In the genomic region with DNA sequence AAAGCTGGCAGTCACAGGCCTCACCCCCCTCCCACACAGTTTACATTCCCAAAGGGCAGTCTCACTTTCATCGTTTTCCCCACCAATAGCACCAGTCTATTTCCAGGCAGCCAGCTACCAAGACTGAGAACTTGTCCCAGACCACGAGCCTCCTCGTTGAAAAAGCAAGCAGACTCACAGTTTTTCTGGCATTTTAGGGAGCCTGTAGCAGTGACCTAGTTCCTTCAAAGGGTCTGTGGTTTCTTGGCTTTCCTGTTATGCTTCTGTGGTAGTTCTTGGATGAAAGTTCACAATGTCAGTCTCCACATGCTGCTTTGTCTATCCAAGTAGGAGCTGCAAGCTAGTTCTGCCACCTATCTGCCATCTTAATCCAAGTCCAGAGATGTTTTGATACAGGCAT, we compare ENCODE assay signal across 25 cellular contexts.
DNase-seq lines count a peak whose midpoint lies in the region; ATAC-seq lines count a peak whose summit lies in the region.
"Had no signal": no experiment of that assay in that cellular context is flagged by ENCODE, and none has a peak within 500 bp of the region (broad histone marks: within the 10 kb centered on the region; RNA-seq: fewer than 3 reads in every experiment).

No MANE protein-coding gene starts in this region.

- H3K4me1 Mint-ChIP-seq in CD4-positive, CD25-positive, alpha-beta regulatory T cell: peaks cover 0 to 29% (median 3%) of the 10 kb centered on the region in 4 donors
- no peaks in the 10 kb centered on the region for H3K4me1 Mint-ChIP-seq in activated T-helper 17 cell treated with anti-CD3 and anti-CD28 coated beads, Interleukin-2, amount 50 U/mL, for 72 hours
- H3K4me1 Mint-ChIP-seq: stimulated activated effector memory CD8-positive, alpha-beta T cell treated with anti-CD3 and anti-CD28 coated beads, Interleukin-12 subunit alpha, Interleukin-12 subunit beta, amount 100 ng/mL, for 72 hours; WTC11 had no signal

- H3K27me3 Mint-ChIP-seq in CD4-positive, CD25-positive, alpha-beta regulatory T cell: no peaks in the 10 kb centered on the region
- H3K27me3 Mint-ChIP-seq in activated T-helper 17 cell treated with anti-CD3 and anti-CD28 coated beads, Interleukin-2, amount 50 U/mL, for 72 hours: no peaks in the 10 kb centered on the region

- DNase-seq in AG20443 (ENCODE audit: low spot score) (peak; percentile 7), NCI-H1436 (lab: John Stamatoyannopoulos, UW) (no peak), NCI-H2081 (lab: John Stamatoyannopoulos, UW) (no peak)
- DNase-seq in CD4-positive, CD25-positive, alpha-beta regulatory T cell: peak in 2 of 3 donors; percentile 2 to 23
- no peak for DNase-seq in stimulated activated CD4-positive, alpha-beta T cell treated with anti-CD3 and anti-CD28 coated beads, Interleukin-1b, Interleukin-23, amount 100 ng/mL, for 48 hours
- DNase-seq: amniotic stem cell; Calu3; EL; GOT3; MG63; NCI-H1417 treated with DMSO at 0.1 percent for 48 hours; NCI-H510A; SJCRH30; stimulated activated CD4-positive, alpha-beta T cell treated with anti-CD3 and anti-CD28 coated beads, Interleukin-2, amount 100 ng/mL, for 24 hours had no signal

- H3K36me3 Mint-ChIP-seq in CD4-positive, CD25-positive, alpha-beta regulatory T cell: peaks cover 33% of the 10 kb centered on the region
- no peaks in the 10 kb centered on the region for H3K36me3 Mint-ChIP-seq in activated T-helper 17 cell treated with anti-CD3 and anti-CD28 coated beads, Interleukin-2, amount 50 U/mL, for 72 hours (ENCODE audit: low read depth)
- H3K36me3 Mint-ChIP-seq: stimulated activated effector memory CD8-positive, alpha-beta T cell treated with anti-CD3 and anti-CD28 coated beads, Interleukin-12 subunit alpha, Interleukin-12 subunit beta, amount 100 ng/mL, for 72 hours had no signal

- H3K9me3 ChIP-seq in CD4-positive, CD25-positive, alpha-beta regulatory T cell (ENCODE audit: control insufficient read depth in 2 of 2, low read length in 2 of 2): peaks cover 2 to 11% of the 10 kb centered on the region in 2 experiments
- no peaks in the 10 kb centered on the region for H3K9me3 ChIP-seq in KOPT-K1 (ENCODE audit: insufficient read depth, low read length, poor library complexity, severe bottlenecking)
- H3K9me3 ChIP-seq: MG63, neutrophil, SJCRH30, thoracic aorta, vagina had no signal

- no peaks in the 10 kb centered on the region for H3K27me3 ChIP-seq in CD4-positive, CD25-positive, alpha-beta regulatory T cell (ENCODE audit: control insufficient read depth, insufficient read depth, low read length)
- H3K27me3 ChIP-seq: MG63, neutrophil, SJCRH30, vagina had no signal

- peaks cover 2 to 61% (median 14%) of the 10 kb centered on the region in 7 donors for H3K9me3 Mint-ChIP-seq in CD4-positive, CD25-positive, alpha-beta regulatory T cell
- H3K9me3 Mint-ChIP-seq in activated T-helper 17 cell treated with anti-CD3 and anti-CD28 coated beads, Interleukin-2, amount 50 U/mL, for 72 hours: peaks cover 23% of the 10 kb centered on the region

- no peak overlapping the region for H3K4me3 ChIP-seq in CD4-positive, CD25-positive, alpha-beta regulatory T cell (ENCODE audit: low read depth, low read length)
- H3K4me3 ChIP-seq: coronary artery, lung, MG63, SJCRH30, skin epidermis, thoracic aorta, vagina had no signal

- no peaks in the 10 kb centered on the region for H3K36me3 ChIP-seq in CD4-positive, CD25-positive, alpha-beta regulatory T cell (ENCODE audit: control insufficient read depth, insufficient read depth, low read length)
- H3K36me3 ChIP-seq in KOPT-K1 (ENCODE audit: insufficient read depth, low read length): no peaks in the 10 kb centered on the region
- H3K36me3 ChIP-seq: MG63, neutrophil, SJCRH30, thoracic aorta, vagina had no signal

- H3K4me3 Mint-ChIP-seq in CD4-positive, CD25-positive, alpha-beta regulatory T cell: peak overlapping the region in 2 of 4 donors; percentile 34 to 36
- peak overlapping the region; percentile 20 for H3K4me3 Mint-ChIP-seq in activated T-helper 17 cell treated with anti-CD3 and anti-CD28 coated beads, Interleukin-2, amount 50 U/mL, for 72 hours
- H3K4me3 Mint-ChIP-seq: stimulated activated effector memory CD8-positive, alpha-beta T cell treated with anti-CD3 and anti-CD28 coated beads, Interleukin-12 subunit alpha, Interleukin-12 subunit beta, amount 100 ng/mL, for 72 hours; WTC11 had no signal

- H3K27ac ChIP-seq in CD4-positive, CD25-positive, alpha-beta regulatory T cell (ENCODE audit: insufficient read depth, low read length, poor library complexity, severe bottlenecking): no peak overlapping the region
- H3K27ac ChIP-seq in KOPT-K1 (ENCODE audit: low read depth, low read length, poor library complexity, severe bottlenecking): peak overlapping the region; percentile 41
- H3K27ac ChIP-seq: coronary artery, neutrophil, SJCRH30, skin epidermis, thoracic aorta, vagina had no signal

- H3K4me1 ChIP-seq in CD4-positive, CD25-positive, alpha-beta regulatory T cell (ENCODE audit: control insufficient read depth, insufficient read depth, low read length, poor library complexity, severe bottlenecking): no peaks in the 10 kb centered on the region
- H3K4me1 ChIP-seq: SJCRH30, vagina had no signal

- peak overlapping the region in 2 of 3 donors; percentile 66 to 77 for H3K27ac Mint-ChIP-seq in CD4-positive, CD25-positive, alpha-beta regulatory T cell
- H3K27ac Mint-ChIP-seq in activated T-helper 17 cell treated with anti-CD3 and anti-CD28 coated beads, Interleukin-2, amount 50 U/mL, for 72 hours: no peak overlapping the region
- H3K27ac Mint-ChIP-seq: stimulated activated effector memory CD8-positive, alpha-beta T cell treated with anti-CD3 and anti-CD28 coated beads, Interleukin-12 subunit alpha, Interleukin-12 subunit beta, amount 100 ng/mL, for 72 hours; WTC11 had no signal

- ATAC-seq in CD4-positive, CD25-positive, alpha-beta regulatory T cell (ENCODE audit: low read depth in 2 of 2): no peak
- peak; percentile 77 for ATAC-seq in activated T-helper 17 cell treated with anti-CD3 and anti-CD28 coated beads, Interleukin-2, amount 50 U/mL, for 72 hours (replicated peaks)
- ATAC-seq: Panc1; stimulated activated effector memory CD8-positive, alpha-beta T cell treated with anti-CD3 and anti-CD28 coated beads, Interleukin-12 subunit alpha, Interleukin-12 subunit beta, amount 100 ng/mL, for 72 hours; WTC11 had no signal

Comparison
In these comparisons a context has a peak if more than half of its experiments do, and no peak if none do; other contexts are left out.
1. DNase-seq: peak in AG20443 (single experiment) and CD4-positive, CD25-positive, alpha-beta regulatory T cell (2 of 3); none in stimulated activated CD4-positive, alpha-beta T cell treated with anti-CD3 and anti-CD28 coated beads, Interleukin-1b, Interleukin-23, amount 100 ng/mL, for 48 hours (single experiment), NCI-H1436 (single experiment) and NCI-H2081 (0 of 2).